In the genomic region with DNA sequence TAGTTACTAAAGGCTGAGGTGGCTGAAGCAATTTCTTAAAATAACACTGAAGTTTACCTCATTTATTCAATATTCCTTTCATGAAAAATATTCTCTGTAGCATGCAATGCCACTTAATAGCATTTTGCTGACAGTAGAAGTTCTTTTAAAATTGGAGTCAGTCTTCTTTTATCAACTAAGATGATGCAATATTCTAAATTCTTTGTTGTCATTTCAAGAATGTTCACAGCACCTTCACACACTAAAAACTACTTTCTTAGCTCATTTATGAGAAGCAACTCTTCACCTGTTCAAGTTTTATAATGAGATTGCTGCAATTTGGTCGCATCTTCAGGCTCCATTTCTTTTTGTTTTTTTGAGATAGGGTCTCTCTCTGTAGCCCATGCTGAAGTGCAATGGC, we compare ENCODE assay signal across 23 cellular contexts. TPM values are rescaled to one million over a fixed set of nuclear protein-coding genes. Genes with fewer than 3 reads are reported as not detected.
DNase-seq lines count a peak whose midpoint lies in the region; ATAC-seq, FAIRE-seq and TF ChIP-seq lines count a peak whose summit lies in the region.
"Had no signal": no experiment of that assay in that cellular context is flagged by ENCODE, and none has a peak within 500 bp of the region (broad histone marks: within the 10 kb centered on the region; RNA-seq: fewer than 3 reads in every experiment).

No MANE protein-coding gene starts in this region.

- no peak for FAIRE-seq in H1 (lab: Jason Lieb, UNC)
- FAIRE-seq: A549, G401.6 had no signal

- H3K27ac ChIP-seq in GM23338 (ENCODE audit: low read depth), result no peak overlapping the region
- H3K27ac ChIP-seq in SK-N-MC, result peak overlapping the region; percentile 49
- no peak overlapping the region for H3K27ac ChIP-seq in H1 (ENCODE audit: low read depth, low read length)
- H3K27ac ChIP-seq: A549; BLaER1 treated with 17β-estradiol and CSF1 and Interleukin-3, amounts not matched to agents 10 nM and 100 nM had no signal

- no peaks in the 10 kb centered on the region for H3K9me2 ChIP-seq in GM23338 (ENCODE audit: insufficient read depth)

- no peak overlapping the region for H4K91ac ChIP-seq in H1 (replicated peaks; ENCODE audit: insufficient read length, low read length)

- H2AFZ ChIP-seq in GM23338, result no peak overlapping the region
- H2AFZ ChIP-seq in H1 (ENCODE audit: low read length), result no peak overlapping the region

- H2BK20ac ChIP-seq in H1 (ENCODE audit: low read length), result no peak overlapping the region

- H3K36me3 Mint-ChIP-seq in activated naive CD4-positive, alpha-beta T cell treated with anti-CD3 and anti-CD28 coated beads, Interleukin-2, amount 10 ng/mL, durations not matched to agents 7 days and 5 days, result peaks cover 12% of the 10 kb centered on the region
- H3K36me3 Mint-ChIP-seq in GM23338 (ENCODE audit: low read depth), result peaks cover 13% of the 10 kb centered on the region

- POLR2A ChIA-PET in H1 (lab: Charles Lee; ENCODE audit: partially characterized antibody), result interaction anchor here (0.6 to 1.1 kb wide), 2 partner anchors 49 to 133 kb away, joined by 3 read pairs; partner anchors contain the start of genes ABCE1 and ANAPC10

- H3K9me3 Mint-ChIP-seq in activated naive CD4-positive, alpha-beta T cell treated with anti-CD3 and anti-CD28 coated beads, Interleukin-2, amount 10 ng/mL, durations not matched to agents 7 days and 5 days, result no peaks in the 10 kb centered on the region
- H3K9me3 Mint-ChIP-seq in GM23338, result no peaks in the 10 kb centered on the region; the same call in 1 of the 3 replicates
- H3K9me3 Mint-ChIP-seq: CD4-positive, alpha-beta T cell; CD8-positive, alpha-beta memory T cell; H9 had no signal

- H2AK5ac ChIP-seq in H1 (ENCODE audit: low read depth, low read length), result no peak overlapping the region

- H3K27ac Mint-ChIP-seq in activated naive CD4-positive, alpha-beta T cell treated with anti-CD3 and anti-CD28 coated beads, Interleukin-2, amount 10 ng/mL, durations not matched to agents 7 days and 5 days, result peak overlapping the region; percentile 55
- H3K27ac Mint-ChIP-seq in GM23338, result peak overlapping the region; percentile 82
- H3K27ac Mint-ChIP-seq: CD14-positive monocyte; CD4-positive, alpha-beta T cell had no signal

- TF ChIP-seq POLR2A in H1 (IDR thresholded peaks at IDR 0.05; ENCODE audit: control extremely low read depth in 1 of 2, low read depth in 2 of 2, low read length in 2 of 2), result no peak

- H3K23me2 ChIP-seq in H1 (ENCODE audit: low read depth, low read length), result no peaks in the 10 kb centered on the region

- no peaks in the 10 kb centered on the region for H3K79me1 ChIP-seq in H1 (ENCODE audit: low read depth, low read length)

- H3K14ac ChIP-seq in H1 (ENCODE audit: insufficient read length), result no peak overlapping the region

- no peak overlapping the region for H2BK5ac ChIP-seq in H1 (ENCODE audit: low read depth, low read length)

- no peak for ATAC-seq in GM23338
- no peak for ATAC-seq in HG03354 (IDR thresholded peaks at IDR 0.05; ENCODE audit: poor library complexity, severe bottlenecking, unreplicated experiment)
- ATAC-seq in GM18873 (IDR thresholded peaks at IDR 0.05; ENCODE audit: low FRiP score, unreplicated experiment), result no peak
- ATAC-seq in HG02970 (IDR thresholded peaks at IDR 0.05; ENCODE audit: low FRiP score, unreplicated experiment), result no peak
- ATAC-seq: A549, HCT116 had no signal

- H3K4me1 Mint-ChIP-seq in activated naive CD4-positive, alpha-beta T cell treated with anti-CD3 and anti-CD28 coated beads, Interleukin-2, amount 10 ng/mL, durations not matched to agents 7 days and 5 days, result peaks cover 2% of the 10 kb centered on the region
- peaks cover 3% of the 10 kb centered on the region; the same call in 1 of the 3 replicates for H3K4me1 Mint-ChIP-seq in GM23338
- H3K4me1 Mint-ChIP-seq: CD14-positive monocyte had no signal

- no peak overlapping the region for H2BK12ac ChIP-seq in H1 (ENCODE audit: low read depth, low read length)

- H3K9ac ChIP-seq in SK-N-MC (ENCODE audit: insufficient read length) (no peak overlapping the region), H1 (replicated peaks in 1 of 4; ENCODE audit: extremely low read depth in 1 of 4, low read depth in 3 of 4, low read length in 3 of 4) (no peak overlapping the region)
- H3K9ac ChIP-seq: BLaER1 treated with 17β-estradiol and CSF1 and Interleukin-3, amounts not matched to agents 10 nM and 100 nM had no signal

- H3K18ac ChIP-seq in H1 (ENCODE audit: extremely low read depth, low read length), result no peak overlapping the region

- CTCF ChIA-PET in activated naive CD4-positive, alpha-beta T cell treated with anti-CD3 and anti-CD28 coated beads, Interleukin-2, amount 10 ng/mL, durations not matched to agents 7 days and 5 days (lab: Charles Lee), result no interaction called here
- CTCF ChIA-PET in H1 (lab: Charles Lee; ENCODE audit: partially characterized antibody), result interaction anchor here (0.9 kb wide), 1 partner anchor 27 kb away, joined by 3 read pairs; no protein-coding TSS in a partner anchor

- H2BK120ac ChIP-seq in H1 (replicated peaks; ENCODE audit: low read depth, low read length), result no peak overlapping the region

- WGBS in H1 (ENCODE audit: extremely low coverage in 1 of 2, insufficient coverage in 1 of 2, insufficient read length in 1 of 2, insufficient replicate concordance in 2 of 2, low coverage in 1 of 2, low lambda C conversion rate in 2 of 2, missing lambda C conversion rate in 1 of 2), 2 experiments, result 67% methylated on average over 1 of the region's 1 CpG; no CpG with 5 or more reads in 1 of the 2 experiments

- no peak overlapping the region for H3K4me3 ChIP-seq in GM23338
- no peak overlapping the region for H3K4me3 ChIP-seq in SK-N-MC
- no peak overlapping the region for H3K4me3 ChIP-seq in H1 (ENCODE audit: extremely low read depth in 1 of 4, insufficient read depth in 2 of 4, low read depth in 3 of 4, low read length in 4 of 4)
- H3K4me3 ChIP-seq: A549; BLaER1 treated with 17β-estradiol and CSF1 and Interleukin-3, amounts not matched to agents 10 nM and 100 nM had no signal

- H3K4me3 Mint-ChIP-seq in activated naive CD4-positive, alpha-beta T cell treated with anti-CD3 and anti-CD28 coated beads, Interleukin-2, amount 10 ng/mL, durations not matched to agents 7 days and 5 days, result no peak overlapping the region
- H3K4me3 Mint-ChIP-seq in GM23338, result no peak overlapping the region
- H3K4me3 Mint-ChIP-seq: CD14-positive monocyte; CD4-positive, alpha-beta T cell; CD8-positive, alpha-beta memory T cell; H9 had no signal

- TF ChIP-seq EP300 in H1 (IDR thresholded peaks at IDR 0.05; ENCODE audit: borderline replicate concordance in 1 of 2, low read depth in 2 of 2, low read length in 2 of 2), result no peak

- no peak overlapping the region for H4K8ac ChIP-seq in H1 (ENCODE audit: extremely low read depth, insufficient read depth, low read length)

- H3K23ac ChIP-seq in H1 (ENCODE audit: insufficient read length), result no peak overlapping the region

- H3K4me1 ChIP-seq in GM23338 (ENCODE audit: insufficient read depth) (no peaks in the 10 kb centered on the region), H1 (replicated peaks in 1 of 4; ENCODE audit: control insufficient read depth in 3 of 4, insufficient read depth in 4 of 4, low read length in 3 of 4) (no peaks in the 10 kb centered on the region)
- H3K4me1 ChIP-seq: A549; BE2C; BLaER1 treated with 17β-estradiol and CSF1 and Interleukin-3, amounts not matched to agents 10 nM and 100 nM; Caco-2 had no signal

- no peaks in the 10 kb centered on the region; the same call in 1 of the 2 replicates for H4K20me1 ChIP-seq in GM23338 (replicated peaks; ENCODE audit: insufficient read depth)
- no peaks in the 10 kb centered on the region for H4K20me1 ChIP-seq in H1 (replicated peaks in 1 of 2; ENCODE audit: control insufficient read depth in 1 of 2, insufficient read depth in 2 of 2, low read length in 2 of 2)
- H4K20me1 ChIP-seq: BLaER1 treated with 17β-estradiol and CSF1 and Interleukin-3, amounts not matched to agents 10 nM and 100 nM had no signal

- H3K27me3 ChIP-seq in GM23338 (ENCODE audit: insufficient read depth) (no peaks in the 10 kb centered on the region), H1 (replicated peaks in 1 of 4; ENCODE audit: control insufficient read depth in 3 of 4, extremely low read depth in 1 of 4, insufficient read depth in 3 of 4, low read length in 3 of 4) (no peaks in the 10 kb centered on the region)
- H3K27me3 ChIP-seq: BE2C; BLaER1 treated with 17β-estradiol and CSF1 and Interleukin-3, amounts not matched to agents 10 nM and 100 nM had no signal

- no peaks in the 10 kb centered on the region for H3K27me3 Mint-ChIP-seq in activated naive CD4-positive, alpha-beta T cell treated with anti-CD3 and anti-CD28 coated beads, Interleukin-2, amount 10 ng/mL, durations not matched to agents 7 days and 5 days
- H3K27me3 Mint-ChIP-seq in GM23338 (ENCODE audit: insufficient read depth, low read depth, poor library complexity), result peaks cover 1% of the 10 kb centered on the region
- H3K27me3 Mint-ChIP-seq: CD4-positive, alpha-beta T cell; CD8-positive, alpha-beta memory T cell had no signal

- no peak overlapping the region for H2BK15ac ChIP-seq in H1 (ENCODE audit: low read length)

- no peak overlapping the region for H3K4me2 ChIP-seq in GM23338
- H3K4me2 ChIP-seq in H1 (ENCODE audit: insufficient read depth in 1 of 2, low read depth in 2 of 2, low read length in 2 of 2), result no peak overlapping the region
- H3K4me2 ChIP-seq: A549; BLaER1 treated with 17β-estradiol and CSF1 and Interleukin-3, amounts not matched to agents 10 nM and 100 nM had no signal

- H3K79me2 ChIP-seq in GM23338 (replicated peaks; ENCODE audit: insufficient read depth), result no peaks in the 10 kb centered on the region; the same call in 1 of the 2 replicates
- H3K79me2 ChIP-seq in H1 (ENCODE audit: control insufficient read depth in 1 of 2, insufficient read depth in 2 of 2, low read length in 2 of 2), result no peaks in the 10 kb centered on the region

- no peak overlapping the region for H3K4ac ChIP-seq in H1 (replicated peaks; ENCODE audit: insufficient read length, low read depth, low read length)

- H3K36me3 ChIP-seq in GM23338 (ENCODE audit: insufficient read depth) (no peaks in the 10 kb centered on the region), SK-N-MC (ENCODE audit: insufficient read depth, low read length) (peaks cover 26% of the 10 kb centered on the region), H1 (ENCODE audit: control insufficient read depth in 2 of 4, insufficient read depth in 4 of 4, low read length in 3 of 4) (no peaks in the 10 kb centered on the region)
- H3K36me3 ChIP-seq: BE2C had no signal

- H3K9me3 ChIP-seq in SK-N-MC (ENCODE audit: low read depth, low read length) (peaks cover 7% of the 10 kb centered on the region; the same call in 1 of the 2 replicates), H1 (ENCODE audit: insufficient read depth in 2 of 2, low read depth in 1 of 2, low read length in 1 of 2) (no peaks in the 10 kb centered on the region)
- H3K9me3 ChIP-seq: A549, BE2C, Caco-2 had no signal

- H4K5ac ChIP-seq in H1 (ENCODE audit: insufficient read length, low read depth, low read length), result no peak overlapping the region

- no peaks in the 10 kb centered on the region for H3F3A ChIP-seq in GM23338 (replicated peaks; ENCODE audit: low read depth)

- H3K56ac ChIP-seq in H1 (replicated peaks; ENCODE audit: insufficient read length, low read depth, low read length), result no peak overlapping the region

- TF ChIP-seq CTCF in GM23338 (conservative IDR thresholded peaks at IDR 0.05; ENCODE audit: low read depth in 2 of 2) (no peak), H1 (IDR thresholded peaks at IDR 0.05; ENCODE audit: control extremely low read depth in 1 of 3, insufficient read depth in 1 of 3, low read depth in 1 of 3, low read length in 3 of 3) (no peak)

- no peak for DNase-seq in activated naive CD4-positive, alpha-beta T cell treated with anti-CD3 and anti-CD28 coated beads, Interleukin-2, amount 10 ng/mL, durations not matched to agents 7 days and 5 days
- no peak for DNase-seq in activated naive CD4-positive, alpha-beta T cell treated with Interleukin-2 at 50 U/mL for 16 hours
- no peak for DNase-seq in GM23338 (ENCODE audit: low spot score)
- DNase-seq in SK-N-MC (ENCODE audit: low read depth, low spot score), result no peak
- DNase-seq in H1 (ENCODE audit: low read depth in 1 of 2, low spot score in 2 of 2), result no peak
- DNase-seq: 8988T; ACHN; AML-193; BE2C; Caco-2; CD4-positive, alpha-beta T cell; CD8-positive, alpha-beta memory T cell; DMS153; DND-41; H9 had no signal

- no peak for TF ChIP-seq RAD21 in H1 (IDR thresholded peaks at IDR 0.05 in 1 of 2, conservative IDR thresholded peaks at IDR 0.05 in 1 of 2; ENCODE audit: low read depth in 2 of 2, low read length in 2 of 2)

RNA-seq across cellular contexts. Expression of gene ANAPC10, which starts 48.8 kb away (rescaled TPM):
- total RNA-seq in GM23338 (2014; rRNA removed; shearing (Covaris generic)), result 27.5 and 34.4 TPM in 2 replicates
- polyA plus RNA-seq in GM23338 (2016; fragmentation: Nextera tagmentation; extraction: Ambion mirVana), result 58.3 and 59.2 TPM in 2 replicates
- total RNA-seq in H1 (2021; fragmentation: NEBNext Ultra II Directional; extraction: Animal tissue kit (Norgen Biotek cat#: 25700)), result 21.6 and 23.3 TPM in 2 replicates
- 8.8 and 17.6 TPM in 2 replicates for polyA plus RNA-seq in H1 (2011; rRNA removed)
- 18.0 TPM for polyA plus RNA-seq in H1 (2011; cell fraction: cytosol; rRNA removed)
- polyA plus RNA-seq in H1 (2011; cell fraction: nucleus; rRNA removed), result 8.6 TPM
- polyA plus RNA-seq in H1 (2012, experiment 1 of 2), result 12.4 to 14.6 TPM (median 13.8 TPM) in 4 replicates
- 17.2 TPM for polyA plus RNA-seq in H1 (2012, experiment 2 of 2)
- 15.1 TPM for polyA plus RNA-seq in H1 (2013, experiment 1 of 2)
- polyA plus RNA-seq in H1 (2013, experiment 2 of 2), result 14.1 TPM
- 23.2 and 24.5 TPM in 2 replicates for polyA minus RNA-seq in H1 (2011; rRNA and poly(A)+ RNA removed)
- polyA minus RNA-seq in H1 (2011; cell fraction: cytosol; rRNA and poly(A)+ RNA removed), result 5.9 TPM
- 57.7 TPM for polyA minus RNA-seq in H1 (2011; cell fraction: nucleus; rRNA and poly(A)+ RNA removed)

RNA-seq across cellular contexts. Expression of gene ABCE1, which starts 48.9 kb away (rescaled TPM):
- 185 and 200 TPM in 2 replicates for total RNA-seq in GM23338 (2014; rRNA removed; shearing (Covaris generic))
- polyA plus RNA-seq in GM23338 (2016; fragmentation: Nextera tagmentation; extraction: Ambion mirVana), result 55.4 and 70.3 TPM in 2 replicates
- total RNA-seq in H1 (2021; fragmentation: NEBNext Ultra II Directional; extraction: Animal tissue kit (Norgen Biotek cat#: 25700)), result 125 and 126 TPM in 2 replicates
- 36.5 and 43.7 TPM in 2 replicates for polyA plus RNA-seq in H1 (2011; rRNA removed)
- polyA plus RNA-seq in H1 (2011; cell fraction: cytosol; rRNA removed), result 63.2 TPM
- 61.0 TPM for polyA plus RNA-seq in H1 (2011; cell fraction: nucleus; rRNA removed)
- polyA plus RNA-seq in H1 (2012, experiment 1 of 2), result 81.6 to 143 TPM (median 113 TPM) in 4 replicates
- polyA plus RNA-seq in H1 (2012, experiment 2 of 2), result 4.4 TPM
- polyA plus RNA-seq in H1 (2013, experiment 1 of 2), result 76.2 TPM
- polyA plus RNA-seq in H1 (2013, experiment 2 of 2), result 75.1 TPM
- 189 and 249 TPM in 2 replicates for polyA minus RNA-seq in H1 (2011; rRNA and poly(A)+ RNA removed)
- polyA minus RNA-seq in H1 (2011; cell fraction: cytosol; rRNA and poly(A)+ RNA removed), result 66.3 TPM
- polyA minus RNA-seq in H1 (2011; cell fraction: nucleus; rRNA and poly(A)+ RNA removed), result 109 TPM
